Comparison of ENCODE assay signal across 8 cellular contexts in genomic region chr2:20667151-20667530, GRCh38. TPM values are rescaled to one million over a fixed set of nuclear protein-coding genes. Genes with fewer than 3 reads are reported as not detected.
DNase-seq lines count a peak whose midpoint lies in the region; ATAC-seq, FAIRE-seq and TF ChIP-seq lines count a peak whose summit lies in the region.

No MANE protein-coding gene starts in this region.

- no peaks in the 10 kb centered on the region for H3K36me3 Mint-ChIP-seq in activated naive CD8-positive, alpha-beta T cell treated with anti-CD3 and anti-CD28 coated beads, Interleukin-2, amount 50 U/mL, for 24 hours (ENCODE audit: low read depth)

- peaks cover 74% of the 10 kb centered on the region for H3K27me3 Mint-ChIP-seq in activated naive CD8-positive, alpha-beta T cell treated with anti-CD3 and anti-CD28 coated beads, Interleukin-2, amount 50 U/mL, for 24 hours

- H3K27ac ChIP-seq in HUES6 (ENCODE audit: low read depth, low read length) (no peak overlapping the region), rectal smooth muscle tissue (ENCODE audit: low read depth, low read length) (no peak overlapping the region), small intestine (ENCODE audit: low read depth in 1 of 2, low read length in 1 of 2) (no peak overlapping the region)

- WGBS in small intestine, 3 donors, result 0 to 6% (median 1%) methylated on average over 7 to 62 of the region's 62 CpGs

- no peak for ATAC-seq in activated naive CD8-positive, alpha-beta T cell treated with anti-CD3 and anti-CD28 coated beads, Interleukin-2, amount 50 U/mL, for 24 hours

- peaks cover 10% of the 10 kb centered on the region for H3K4me1 ChIP-seq in HUES6 (ENCODE audit: control insufficient read depth, insufficient read depth, low read length)
- no peaks in the 10 kb centered on the region for H3K4me1 ChIP-seq in rectal smooth muscle tissue (ENCODE audit: control insufficient read depth, insufficient read depth, low read length)
- H3K4me1 ChIP-seq in small intestine (ENCODE audit: control insufficient read depth in 2 of 2, insufficient read depth in 1 of 2, low read depth in 1 of 2, low read length in 1 of 2), result no peaks in the 10 kb centered on the region

- H3K4me3 ChIP-seq in HUES6 (ENCODE audit: low read depth, low read length) (peak overlapping the region; percentile 70), fibroblast of villous mesenchyme (ENCODE audit: low read depth, low read length) (peak overlapping the region; percentile 55), rectal smooth muscle tissue (ENCODE audit: low read length) (peak overlapping the region; percentile 47), small intestine (ENCODE audit: low read depth in 1 of 2, low read length in 2 of 2) (peak overlapping the region in 1 of 2 donors; percentile 53)

- no peak overlapping the region for H3K9ac ChIP-seq in HUES6 (ENCODE audit: low read length)
- no peak overlapping the region for H3K9ac ChIP-seq in rectal smooth muscle tissue (ENCODE audit: low read length)

- no peaks in the 10 kb centered on the region for H3K9me3 Mint-ChIP-seq in activated naive CD8-positive, alpha-beta T cell treated with anti-CD3 and anti-CD28 coated beads, Interleukin-2, amount 50 U/mL, for 24 hours

- H3K27me3 ChIP-seq in HUES6 (ENCODE audit: control insufficient read depth, insufficient read depth, low read length), result peaks cover 96% of the 10 kb centered on the region
- H3K27me3 ChIP-seq in rectal smooth muscle tissue (ENCODE audit: control insufficient read depth, insufficient read depth, low read length), result peaks cover 68% of the 10 kb centered on the region
- H3K27me3 ChIP-seq in small intestine (ENCODE audit: control insufficient read depth in 2 of 2, insufficient read depth in 2 of 2, low read length in 2 of 2), result peaks cover 32 to 72% of the 10 kb centered on the region in 2 donors

- TF ChIP-seq CTCF in GM10266 (IDR thresholded peaks at IDR 0.05; ENCODE audit: control insufficient read depth, insufficient read depth, low read depth, missing control alignments) (no peak), fibroblast of villous mesenchyme (IDR thresholded peaks at IDR 0.05; ENCODE audit: insufficient read depth, low read depth, low read length) (no peak)

- no peaks in the 10 kb centered on the region for H3K36me3 ChIP-seq in HUES6 (ENCODE audit: control insufficient read depth, insufficient read depth, low read length)
- no peaks in the 10 kb centered on the region for H3K36me3 ChIP-seq in rectal smooth muscle tissue (ENCODE audit: control insufficient read depth, insufficient read depth, low read length)
- no peaks in the 10 kb centered on the region for H3K36me3 ChIP-seq in small intestine (ENCODE audit: control insufficient read depth in 2 of 2, insufficient read depth in 2 of 2, low read length in 2 of 2)

- H3K4me3 Mint-ChIP-seq in activated naive CD8-positive, alpha-beta T cell treated with anti-CD3 and anti-CD28 coated beads, Interleukin-2, amount 50 U/mL, for 24 hours, result no peak overlapping the region

- DNase-seq in GM10266 (ENCODE audit: extremely low spot score) (peak; percentile 67), fibroblast of villous mesenchyme (ENCODE audit: low read depth) (no peak), SHP77 (lab: John Stamatoyannopoulos, UW) (no peak), NCI-H1436 treated with DMSO at 0.1 percent for 48 hours (lab: John Stamatoyannopoulos, UW) (no peak), small intestine (no peak)
- DNase-seq in activated naive CD8-positive, alpha-beta T cell treated with anti-CD3 and anti-CD28 coated beads, Interleukin-2, amount 50 U/mL, for 24 hours, result no peak

- FAIRE-seq in small intestine (lab: Jason Lieb, UNC), result no peak

- H3K9me3 ChIP-seq in HUES6 (ENCODE audit: control insufficient read depth, insufficient read depth, low read depth, low read length) (no peaks in the 10 kb centered on the region), small intestine (ENCODE audit: control insufficient read depth, low read depth) (no peaks in the 10 kb centered on the region)

- no peak overlapping the region for H3K27ac Mint-ChIP-seq in activated naive CD8-positive, alpha-beta T cell treated with anti-CD3 and anti-CD28 coated beads, Interleukin-2, amount 50 U/mL, for 24 hours

- H3K4me1 Mint-ChIP-seq in activated naive CD8-positive, alpha-beta T cell treated with anti-CD3 and anti-CD28 coated beads, Interleukin-2, amount 50 U/mL, for 24 hours, result peaks cover 12% of the 10 kb centered on the region

RNA-seq across cellular contexts. Expression of gene GDF7, which starts 0.2 kb away (rescaled TPM):
- total RNA-seq in fibroblast of villous mesenchyme, result 12.1 and 12.2 TPM in 2 replicates
- polyA plus RNA-seq in small intestine, result under 1 TPM in 1 of 3 donors, not detected in 2; 0.16 TPM

RNA-seq across cellular contexts. Expression of gene HS1BP3, which starts 16.2 kb away (rescaled TPM):
- total RNA-seq in fibroblast of villous mesenchyme, result 25.9 and 30.3 TPM in 2 replicates
- 10 to 100 TPM; 18.5 to 23.5 (median 23.2) TPM for polyA plus RNA-seq in small intestine
